Comparison of ENCODE assay signal across 16 cellular contexts in genomic region chr9:19967567-19968459, GRCh38.
DNase-seq lines count a peak whose midpoint lies in the region; ATAC-seq and TF ChIP-seq lines count a peak whose summit lies in the region.
"Had no signal": no experiment of that assay in that cellular context is flagged by ENCODE, and none has a peak within 500 bp of the region (broad histone marks: within the 10 kb centered on the region; RNA-seq: fewer than 3 reads in every experiment).

No MANE protein-coding gene starts in this region.

- peak overlapping the region; percentile 34 for H3K4me2 ChIP-seq in GM23338

- H3K4me3 Mint-ChIP-seq in GM23338 (no peak overlapping the region), glutamatergic neuron (ENCODE audit: unreplicated experiment) (no peak overlapping the region)
- H3K4me3 Mint-ChIP-seq: brain, CD14-positive monocyte, memory B cell had no signal

- TF ChIP-seq CTCF in GM23338 (conservative IDR thresholded peaks at IDR 0.05; ENCODE audit: low read depth in 2 of 2) (peak; percentile 43 to 53), omental fat pad (IDR thresholded peaks at IDR 0.05) (no peak), glutamatergic neuron (IDR thresholded peaks at IDR 0.05; ENCODE audit: partially characterized antibody, unreplicated experiment) (no peak)

- no peaks in the 10 kb centered on the region for H3K79me2 ChIP-seq in GM23338 (replicated peaks; ENCODE audit: insufficient read depth)

- no peaks in the 10 kb centered on the region for H3K9me2 ChIP-seq in GM23338 (ENCODE audit: insufficient read depth)

- H3K9me3 Mint-ChIP-seq in GM23338, result no peaks in the 10 kb centered on the region
- H3K9me3 Mint-ChIP-seq in glutamatergic neuron (ENCODE audit: unreplicated experiment), result no peaks in the 10 kb centered on the region
- H3K9me3 Mint-ChIP-seq: brain, CD14-positive monocyte, memory B cell had no signal

- H3K4me1 Mint-ChIP-seq in GM23338 (peaks cover 38% of the 10 kb centered on the region), glutamatergic neuron (ENCODE audit: low read depth, unreplicated experiment) (peaks cover 10% of the 10 kb centered on the region)
- H3K4me1 Mint-ChIP-seq: CD14-positive monocyte, memory B cell had no signal

- DNase-seq in GM23338 (ENCODE audit: low spot score) (peak; percentile 80), NAMALWA (ENCODE audit: low spot score) (peak; percentile 3), SJSA1 (ENCODE audit: low read depth in 1 of 2, low spot score in 2 of 2) (peak in 1 of 2 experiments; percentile 26), iPS-NIHi11 (ENCODE audit: low spot score) (peak; percentile 53), omental fat pad (ENCODE audit: low spot score) (no peak), glutamatergic neuron (no peak)
- DNase-seq in stimulated activated naive CD4-positive, alpha-beta T cell treated with Interleukin-2 at 50 U/mL for 16 hours (lab: John Stamatoyannopoulos, UW), result no peak
- DNase-seq: activated CD4-positive, alpha-beta T cell treated with anti-CD3 and anti-CD28 coated beads, Interleukin-2, amount 50 U/mL, for 48 hours; activated gamma-delta T cell; GDM1; IMR-90; occipital lobe had no signal

- H3K4me3 ChIP-seq in GM23338 (peak overlapping the region; percentile 4; the same call in 1 of the 2 replicates), SJSA1 (no peak overlapping the region)

- H3K27ac Mint-ChIP-seq in GM23338, result peak overlapping the region; percentile 30; the same call in 1 of the 2 replicates
- no peak overlapping the region for H3K27ac Mint-ChIP-seq in glutamatergic neuron (ENCODE audit: unreplicated experiment)
- H3K27ac Mint-ChIP-seq: brain, CD14-positive monocyte, memory B cell had no signal

- no peaks in the 10 kb centered on the region; the same call in 2 of the 3 replicates for H3K36me3 Mint-ChIP-seq in GM23338 (ENCODE audit: low read depth)
- peaks cover 5% of the 10 kb centered on the region for H3K36me3 Mint-ChIP-seq in glutamatergic neuron (ENCODE audit: unreplicated experiment)
- H3K36me3 Mint-ChIP-seq: brain, CD14-positive monocyte, memory B cell had no signal

- H3K4me1 ChIP-seq in GM23338 (ENCODE audit: insufficient read depth) (peaks cover 27% of the 10 kb centered on the region), SJSA1 (replicated peaks) (peaks cover 22% of the 10 kb centered on the region)

- H4K20me1 ChIP-seq in GM23338 (replicated peaks; ENCODE audit: insufficient read depth), result no peaks in the 10 kb centered on the region

- no peaks in the 10 kb centered on the region for H3K27me3 ChIP-seq in GM23338 (ENCODE audit: insufficient read depth)
- no peaks in the 10 kb centered on the region for H3K27me3 ChIP-seq in SJSA1 (replicated peaks)

- ATAC-seq in GM23338, result peak; percentile 96
- no peak for ATAC-seq in GM19395 (IDR thresholded peaks at IDR 0.05; ENCODE audit: unreplicated experiment)
- ATAC-seq in omental fat pad (ENCODE audit: low FRiP score), result no peak

- no peaks in the 10 kb centered on the region for H3K9me3 ChIP-seq in SJSA1 (replicated peaks)

- H2AFZ ChIP-seq in GM23338, result no peak overlapping the region

- H3K36me3 ChIP-seq in GM23338 (ENCODE audit: insufficient read depth) (no peaks in the 10 kb centered on the region), SJSA1 (no peaks in the 10 kb centered on the region)

- H3K27me3 Mint-ChIP-seq in GM23338 (ENCODE audit: insufficient read depth, low read depth, poor library complexity), result peaks cover 5% of the 10 kb centered on the region
- H3K27me3 Mint-ChIP-seq in glutamatergic neuron (ENCODE audit: unreplicated experiment), result no peaks in the 10 kb centered on the region

- H3K27ac ChIP-seq in GM23338 (ENCODE audit: low read depth) (peak overlapping the region; percentile 21), SJSA1 (peak overlapping the region; percentile 62)

- no peaks in the 10 kb centered on the region for H3F3A ChIP-seq in GM23338 (replicated peaks; ENCODE audit: low read depth)

TF ChIP-seq in GM23338, 12 proteins besides CTCF, POLR2A, EP300 and RAD21 (continues in another document):
- TF ChIP-seq EZH2phosphoT487 (IDR thresholded peaks at IDR 0.05; ENCODE audit: unreplicated experiment) (no peak), EZH2 (IDR thresholded peaks at IDR 0.05; ENCODE audit: low read depth, unreplicated experiment) (no peak), ZNF114 (CRISPR knock-in tag; IDR thresholded peaks at IDR 0.05) (no peak), JUNB (IDR thresholded peaks at IDR 0.05; ENCODE audit: unreplicated experiment) (no peak), STAT1 (IDR thresholded peaks at IDR 0.05; ENCODE audit: unreplicated experiment) (no peak), CREB1 (CRISPR knock-in tag; IDR thresholded peaks at IDR 0.05; ENCODE audit: low read depth) (peak; percentile 47; the same call in 1 of the 2 replicates)
- TF ChIP-seq, protein P1, sequence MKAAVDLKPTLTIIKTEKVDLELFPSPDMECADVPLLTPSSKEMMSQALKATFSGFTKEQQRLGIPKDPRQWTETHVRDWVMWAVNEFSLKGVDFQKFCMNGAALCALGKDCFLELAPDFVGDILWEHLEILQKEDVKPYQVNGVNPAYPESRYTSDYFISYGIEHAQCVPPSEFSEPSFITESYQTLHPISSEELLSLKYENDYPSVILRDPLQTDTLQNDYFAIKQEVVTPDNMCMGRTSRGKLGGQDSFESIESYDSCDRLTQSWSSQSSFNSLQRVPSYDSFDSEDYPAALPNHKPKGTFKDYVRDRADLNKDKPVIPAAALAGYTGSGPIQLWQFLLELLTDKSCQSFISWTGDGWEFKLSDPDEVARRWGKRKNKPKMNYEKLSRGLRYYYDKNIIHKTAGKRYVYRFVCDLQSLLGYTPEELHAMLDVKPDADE (IDR thresholded peaks at IDR 0.05), result no peak
- TF ChIP-seq, protein P2, sequence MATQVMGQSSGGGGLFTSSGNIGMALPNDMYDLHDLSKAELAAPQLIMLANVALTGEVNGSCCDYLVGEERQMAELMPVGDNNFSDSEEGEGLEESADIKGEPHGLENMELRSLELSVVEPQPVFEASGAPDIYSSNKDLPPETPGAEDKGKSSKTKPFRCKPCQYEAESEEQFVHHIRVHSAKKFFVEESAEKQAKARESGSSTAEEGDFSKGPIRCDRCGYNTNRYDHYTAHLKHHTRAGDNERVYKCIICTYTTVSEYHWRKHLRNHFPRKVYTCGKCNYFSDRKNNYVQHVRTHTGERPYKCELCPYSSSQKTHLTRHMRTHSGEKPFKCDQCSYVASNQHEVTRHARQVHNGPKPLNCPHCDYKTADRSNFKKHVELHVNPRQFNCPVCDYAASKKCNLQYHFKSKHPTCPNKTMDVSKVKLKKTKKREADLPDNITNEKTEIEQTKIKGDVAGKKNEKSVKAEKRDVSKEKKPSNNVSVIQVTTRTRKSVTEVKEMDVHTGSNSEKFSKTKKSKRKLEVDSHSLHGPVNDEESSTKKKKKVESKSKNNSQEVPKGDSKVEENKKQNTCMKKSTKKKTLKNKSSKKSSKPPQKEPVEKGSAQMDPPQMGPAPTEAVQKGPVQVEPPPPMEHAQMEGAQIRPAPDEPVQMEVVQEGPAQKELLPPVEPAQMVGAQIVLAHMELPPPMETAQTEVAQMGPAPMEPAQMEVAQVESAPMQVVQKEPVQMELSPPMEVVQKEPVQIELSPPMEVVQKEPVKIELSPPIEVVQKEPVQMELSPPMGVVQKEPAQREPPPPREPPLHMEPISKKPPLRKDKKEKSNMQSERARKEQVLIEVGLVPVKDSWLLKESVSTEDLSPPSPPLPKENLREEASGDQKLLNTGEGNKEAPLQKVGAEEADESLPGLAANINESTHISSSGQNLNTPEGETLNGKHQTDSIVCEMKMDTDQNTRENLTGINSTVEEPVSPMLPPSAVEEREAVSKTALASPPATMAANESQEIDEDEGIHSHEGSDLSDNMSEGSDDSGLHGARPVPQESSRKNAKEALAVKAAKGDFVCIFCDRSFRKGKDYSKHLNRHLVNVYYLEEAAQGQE (IDR thresholded peaks at IDR 0.05; ENCODE audit: unreplicated experiment), result no peak

Comparison
In these comparisons a context has a peak if more than half of its experiments do, and no peak if none do; other contexts are left out.
1. DNase-seq: peak in GM23338 (single experiment), NAMALWA (single experiment) and iPS-NIHi11 (single experiment); none in omental fat pad (single experiment), stimulated activated naive CD4-positive, alpha-beta T cell treated with Interleukin-2 at 50 U/mL for 16 hours (single experiment) and glutamatergic neuron (single experiment).
2. CTCF ChIP-seq: peak in GM23338 (2 of 2); none in omental fat pad (0 of 3) and glutamatergic neuron (single experiment).